1 cellular context compared by ENCODE assay signal in genomic region chr20:49969946-49970345, GRCh38.
TF ChIP-seq lines count a peak whose summit lies in the region.

No MANE protein-coding gene starts in this region.

TF ChIP-seq in SK-N-SH treated with all-trans-retinoic acid at 6 μM for 48 hours, 23 proteins besides CTCF, POLR2A, EP300 and RAD21 (continued from another document):
- TF ChIP-seq CSRNP3 (CRISPR knock-in tag; IDR thresholded peaks at IDR 0.05) (no peak), ESRRG (CRISPR knock-in tag; IDR thresholded peaks at IDR 0.05) (no peak), ARNTL (CRISPR knock-in tag; IDR thresholded peaks at IDR 0.05; ENCODE audit: borderline replicate concordance, low read depth) (no peak), ISL1 (CRISPR knock-in tag; IDR thresholded peaks at IDR 0.05) (no peak), CREB5 (CRISPR knock-in tag; IDR thresholded peaks at IDR 0.05; ENCODE audit: low read depth) (no peak)
